Comparison of ENCODE assay signal across 8 cellular contexts in genomic region chr2:112636605-112637288, GRCh38. TPM values are rescaled to one million over a fixed set of nuclear protein-coding genes. Genes with fewer than 3 reads are reported as not detected.
DNase-seq lines count a peak whose midpoint lies in the region; ATAC-seq and TF ChIP-seq lines count a peak whose summit lies in the region.

No MANE protein-coding gene starts in this region.

- peak overlapping the region; percentile 76 to 95 for H3K27ac Mint-ChIP-seq in effector memory CD8-positive, alpha-beta T cell
- no peak overlapping the region for H3K27ac Mint-ChIP-seq in endothelial cell (ENCODE audit: unreplicated experiment)

- peaks cover 6% of the 10 kb centered on the region for H3K36me3 Mint-ChIP-seq in effector memory CD8-positive, alpha-beta T cell (ENCODE audit: insufficient read depth)
- no peaks in the 10 kb centered on the region for H3K36me3 Mint-ChIP-seq in endothelial cell (ENCODE audit: low read depth, unreplicated experiment)

- no peak for TF ChIP-seq CTCF in endothelial cell (IDR thresholded peaks at IDR 0.05; ENCODE audit: unreplicated experiment)

- H3K4me1 Mint-ChIP-seq in effector memory CD8-positive, alpha-beta T cell (ENCODE audit: low read depth in 2 of 2), result peaks cover 53 to 58% of the 10 kb centered on the region in 2 donors
- peaks cover 26% of the 10 kb centered on the region for H3K4me1 Mint-ChIP-seq in endothelial cell (ENCODE audit: unreplicated experiment)

- H3K27me3 Mint-ChIP-seq in effector memory CD8-positive, alpha-beta T cell, result no peaks in the 10 kb centered on the region
- peaks cover 6% of the 10 kb centered on the region for H3K27me3 Mint-ChIP-seq in endothelial cell (ENCODE audit: unreplicated experiment)

- ATAC-seq in GM18511 (IDR thresholded peaks at IDR 0.05; ENCODE audit: unreplicated experiment) (peak; percentile 93), GM21447 (IDR thresholded peaks at IDR 0.05; ENCODE audit: unreplicated experiment) (peak; percentile 93), HG03457 (IDR thresholded peaks at IDR 0.05; ENCODE audit: unreplicated experiment) (peak; percentile 79), GM21526 (IDR thresholded peaks at IDR 0.05; ENCODE audit: low FRiP score, unreplicated experiment) (no peak)
- no peak for ATAC-seq in effector memory CD8-positive, alpha-beta T cell (replicated peaks)

- peak overlapping the region; percentile 78 to 84 for H3K4me3 Mint-ChIP-seq in effector memory CD8-positive, alpha-beta T cell
- no peak overlapping the region for H3K4me3 Mint-ChIP-seq in endothelial cell (ENCODE audit: unreplicated experiment)

- no peaks in the 10 kb centered on the region for H3K9me3 Mint-ChIP-seq in effector memory CD8-positive, alpha-beta T cell
- H3K9me3 Mint-ChIP-seq in endothelial cell (ENCODE audit: unreplicated experiment), result no peaks in the 10 kb centered on the region

- no peak for DNase-seq in effector memory CD8-positive, alpha-beta T cell
- DNase-seq in endothelial cell (ENCODE audit: low spot score), result no peak
- no peak for DNase-seq in NCI-H526 treated with DMSO at 0.1 percent for 48 hours (lab: John Stamatoyannopoulos, UW)
- no peak for DNase-seq in dermis blood vessel endothelial cell

RNA-seq across cellular contexts. Expression of gene SLC20A1, which starts 9.0 kb away (rescaled TPM):
- total RNA-seq in endothelial cell (ENCODE audit: unreplicated experiment), result 255 TPM
- total RNA-seq in dermis blood vessel endothelial cell, result 31.1 and 75.5 TPM in 2 replicates

RNA-seq across cellular contexts. Expression of gene CHCHD5, which starts 52.3 kb away (rescaled TPM):
- total RNA-seq in endothelial cell (ENCODE audit: unreplicated experiment) (27.4 TPM), dermis blood vessel endothelial cell (3.4 and 5.6 TPM in 2 replicates)

Comparison
In these comparisons a context has a peak if more than half of its experiments do, and no peak if none do; other contexts are left out.
1. ATAC-seq: peak in GM18511 (single experiment), GM21447 (single experiment) and HG03457 (single experiment); none in effector memory CD8-positive, alpha-beta T cell (single experiment) and GM21526 (single experiment).